Comparison of ENCODE assay signal across 23 cellular contexts in genomic region chr9:81594415-81594814, GRCh38.
"Had no signal": no experiment of that assay in that cellular context is flagged by ENCODE, and none has a peak within 500 bp of the region (broad histone marks: within the 10 kb centered on the region; RNA-seq: fewer than 3 reads in every experiment).

No MANE protein-coding gene starts in this region.

- H3K9me3 ChIP-seq: colonic mucosa, esophagus squamous epithelium, gastrocnemius medialis, thyroid gland, upper lobe of right lung had no signal

- H3K4me3 Mint-ChIP-seq: activated CD4-positive, alpha-beta T cell treated with anti-CD3 and anti-CD28 coated beads for 36 hours; activated T-cell treated with anti-CD3 and anti-CD28 coated beads, Interleukin-2, amount 50 U/mL, for 24 hours; activated T-helper 17 cell treated with anti-CD3 and anti-CD28 coated beads, Interleukin-2, amount 50 U/mL, for 72 hours; effector memory CD8-positive, alpha-beta T cell; naive thymus-derived CD4-positive, alpha-beta T cell; WTC11 had no signal

- H3K36me3 Mint-ChIP-seq: naive thymus-derived CD4-positive, alpha-beta T cell had no signal

- H3K27ac Mint-ChIP-seq: activated CD4-positive, alpha-beta T cell treated with anti-CD3 and anti-CD28 coated beads for 36 hours; activated naive CD4-positive, alpha-beta T cell treated with anti-CD3 and anti-CD28 coated beads, Interleukin-2, amount 50 U/mL, for 72 hours; activated T-cell treated with anti-CD3 and anti-CD28 coated beads, Interleukin-2, amount 50 U/mL, for 24 hours; activated T-helper 17 cell treated with anti-CD3 and anti-CD28 coated beads, Interleukin-2, amount 50 U/mL, for 72 hours; effector memory CD8-positive, alpha-beta T cell; naive thymus-derived CD4-positive, alpha-beta T cell had no signal

- DNase-seq: activated CD4-positive, alpha-beta T cell treated with anti-CD3 and anti-CD28 coated beads for 36 hours; activated CD4-positive, alpha-beta T cell treated with anti-CD3 and anti-CD28 coated beads, Interleukin-2, amount 50 U/mL, for 4 hours; activated CD8-positive, alpha-beta memory T cell treated with anti-CD3 and anti-CD28 coated beads for 24 hours; activated CD8-positive, alpha-beta memory T cell treated with anti-CD3 and anti-CD28 coated beads, Interleukin-2, amount 50 U/mL, for 4 hours; activated T-cell treated with anti-CD3 and anti-CD28 coated beads, Interleukin-2, amount 50 U/mL, for 24 hours; colonic mucosa; dorsolateral prefrontal cortex; effector memory CD8-positive, alpha-beta T cell; esophagus squamous epithelium; gastrocnemius medialis; left colon; naive thymus-derived CD4-positive, alpha-beta T cell; small intestine; stimulated activated CD4-positive, alpha-beta T cell treated with anti-CD3 and anti-CD28 coated beads, Interleukin-2, amount 100 ng/mL, for 24 hours; stimulated activated CD8-positive, alpha-beta memory T cell treated with anti-CD3 and anti-CD28 coated beads, Interleukin-4, amount 100 ng/mL, for 48 hours; stimulated activated naive CD8-positive, alpha-beta T cell treated with anti-CD3 and anti-CD28 coated beads, Interleukin-15, Interleukin-2, amounts not matched to agents 100 U/mL and 50 U/mL, for 24 hours; T-helper 9 cell; thyroid gland; upper lobe of right lung had no signal

- H3K27me3 ChIP-seq: colonic mucosa, dorsolateral prefrontal cortex, esophagus squamous epithelium, gastrocnemius medialis, thyroid gland, upper lobe of right lung had no signal

- H3K36me3 ChIP-seq: colonic mucosa had no signal

- ATAC-seq: activated CD4-positive, alpha-beta T cell treated with anti-CD3 and anti-CD28 coated beads for 36 hours; activated naive CD4-positive, alpha-beta T cell treated with anti-CD3 and anti-CD28 coated beads, Interleukin-2, amount 50 U/mL, for 72 hours; activated T-helper 17 cell treated with anti-CD3 and anti-CD28 coated beads, Interleukin-2, amount 50 U/mL, for 72 hours; effector memory CD8-positive, alpha-beta T cell; gastrocnemius medialis; left colon; naive thymus-derived CD4-positive, alpha-beta T cell; stimulated activated naive CD8-positive, alpha-beta T cell treated with anti-CD3 and anti-CD28 coated beads, Interleukin-15, Interleukin-2, amounts not matched to agents 100 U/mL and 50 U/mL, for 24 hours; upper lobe of right lung; WTC11 had no signal

- H3K4me3 ChIP-seq: colonic mucosa, dorsolateral prefrontal cortex, esophagus squamous epithelium, gastrocnemius medialis, lung, thyroid gland, upper lobe of right lung had no signal

- H3K9me3 Mint-ChIP-seq: activated T-cell treated with anti-CD3 and anti-CD28 coated beads, Interleukin-2, amount 50 U/mL, for 24 hours had no signal

- H3K4me1 Mint-ChIP-seq: activated CD4-positive, alpha-beta T cell treated with anti-CD3 and anti-CD28 coated beads for 36 hours had no signal

- H3K27ac ChIP-seq: colonic mucosa, dorsolateral prefrontal cortex, esophagus squamous epithelium, thyroid gland, upper lobe of right lung had no signal

- H3K27me3 Mint-ChIP-seq: effector memory CD8-positive, alpha-beta T cell had no signal
